In the genomic region with DNA sequence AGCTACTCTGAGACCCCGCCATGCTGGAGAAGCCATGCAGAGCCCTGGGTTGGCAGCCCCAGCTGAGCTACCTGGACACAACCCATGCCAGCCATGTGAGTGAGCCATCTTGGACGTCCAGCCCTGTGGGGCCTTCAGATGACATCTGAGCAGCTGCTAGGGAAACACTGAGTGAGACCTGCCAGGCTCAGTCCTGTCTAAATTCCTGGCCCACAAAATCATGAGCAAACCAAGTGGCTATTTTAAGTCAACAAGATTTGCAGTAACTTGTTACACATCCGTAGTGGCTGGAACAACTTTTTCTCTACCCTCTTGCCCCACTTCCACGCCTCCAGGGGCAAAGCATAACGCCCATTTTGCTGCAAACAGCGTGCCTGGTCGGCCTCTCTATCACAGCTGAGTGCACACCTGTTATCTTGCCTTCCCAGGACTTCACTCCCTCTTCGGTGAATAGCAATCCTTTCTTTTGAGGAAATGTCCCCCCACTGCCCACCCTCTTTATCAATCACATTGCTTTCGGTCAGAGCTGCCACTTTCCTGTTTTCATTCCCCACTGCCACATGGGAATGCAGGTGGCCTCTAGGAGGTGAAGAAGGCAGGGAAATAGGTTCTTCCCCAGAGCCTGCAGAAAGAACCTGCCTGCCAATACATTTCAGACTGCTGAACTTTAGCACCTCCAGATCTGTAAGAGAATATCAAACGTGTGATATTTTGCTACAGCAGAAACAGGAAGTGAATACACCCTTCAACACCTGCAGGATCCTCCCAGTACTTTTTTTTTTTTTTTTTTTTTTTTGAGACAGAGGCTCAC, we compare ENCODE assay signal across 11 cellular contexts. TPM values are rescaled to one million over a fixed set of nuclear protein-coding genes. Genes with fewer than 3 reads are reported as not detected.
A peak's percentile ranks its signal among the peaks of the same experiment; 100 is the strongest.
DNase-seq lines count a peak whose midpoint lies in the region; ATAC-seq and TF ChIP-seq lines count a peak whose summit lies in the region.
"Had no signal": no experiment of that assay in that cellular context is flagged by ENCODE, and none has a peak within 500 bp of the region (broad histone marks: within the 10 kb centered on the region; RNA-seq: fewer than 3 reads in every experiment).

No MANE protein-coding gene starts in this region.

- H3K9ac ChIP-seq in BLaER1 = no peak overlapping the region

- no peak for TF ChIP-seq POLR2A in Peyer's patch (IDR thresholded peaks at IDR 0.05)

- ATAC-seq in GM19023 (IDR thresholded peaks at IDR 0.05; ENCODE audit: unreplicated experiment) (peak; percentile 42), heart right ventricle (peak in 6 of 8 donors; percentile 55 to 81 (median 72))

- H3K36me3 ChIP-seq in BLaER1 = no peaks in the 10 kb centered on the region
- H3K36me3 ChIP-seq in Peyer's patch = no peaks in the 10 kb centered on the region
- H3K36me3 ChIP-seq in heart right ventricle = no peaks in the 10 kb centered on the region

- H3K4me3 ChIP-seq in BLaER1 = no peak overlapping the region
- peak overlapping the region in 1 of 4 donors; percentile 6 for H3K4me3 ChIP-seq in Peyer's patch
- no peak overlapping the region for H3K4me3 ChIP-seq in heart right ventricle

- peak; percentile 55 to 57 (median 56) for DNase-seq in Peyer's patch
- DNase-seq in heart right ventricle = no peak
- no peak for DNase-seq in epidermal melanocyte (ENCODE audit: insufficient read length, low spot score)
- no peak for DNase-seq in putamen (ENCODE audit: low spot score)
- DNase-seq in islet precursor cell = no peak
- no peak for DNase-seq in NCI-H1048 (lab: John Stamatoyannopoulos, UW)
- DNase-seq: HCEC 1CT had no signal

- WGBS in heart right ventricle, 2 donors = 44 to 56% methylated on average over 10 of the region's 10 CpGs

- intact Hi-C loops in heart right ventricle (cut with DNase I) = loop anchor here in 2 of 10 donors (10.0 kb wide), 2 partner anchors 193 to 1193 kb away; a partner anchor contains a TSS

- TF ChIP-seq CTCF in Peyer's patch (IDR thresholded peaks at IDR 0.05) (peak in 3 of 6 experiments; percentile 21 to 23 (median 22)), heart right ventricle (IDR thresholded peaks at IDR 0.05) (no peak)

- no peaks in the 10 kb centered on the region for H3K27me3 ChIP-seq in BLaER1
- H3K27me3 ChIP-seq in Peyer's patch = no peaks in the 10 kb centered on the region
- no peaks in the 10 kb centered on the region for H3K27me3 ChIP-seq in heart right ventricle

- no peaks in the 10 kb centered on the region for H4K20me1 ChIP-seq in BLaER1

- H3K27ac ChIP-seq in BLaER1 = no peak overlapping the region
- peak overlapping the region; percentile 74 to 87 (median 81) for H3K27ac ChIP-seq in Peyer's patch
- H3K27ac ChIP-seq in heart right ventricle = peak overlapping the region in 7 of 10 donors; percentile 8 to 75 (median 38)

- H3K4me1 ChIP-seq in BLaER1 = peaks cover 42% of the 10 kb centered on the region
- peaks cover 0 to 12% (median 8%) of the 10 kb centered on the region in 4 donors for H3K4me1 ChIP-seq in Peyer's patch
- peaks cover 0 to 19% (median 6%) of the 10 kb centered on the region in 9 donors for H3K4me1 ChIP-seq in heart right ventricle

- no peaks in the 10 kb centered on the region for H3K9me3 ChIP-seq in BLaER1
- H3K9me3 ChIP-seq in Peyer's patch = no peaks in the 10 kb centered on the region
- H3K9me3 ChIP-seq in heart right ventricle = no peaks in the 10 kb centered on the region

- H3K4me2 ChIP-seq in BLaER1 = peak overlapping the region; percentile 66

RNA-seq across cellular contexts. Expression of a gene that starts 7.4 kb away (rescaled TPM):
- total RNA-seq in Peyer's patch (10 to 100 TPM in 1 of 4 donors, 1 to 10 TPM in 1, under 1 TPM in 1, not detected in 1; 0.35 to 16.5 (median 1.5) TPM), heart right ventricle (1 to 10 TPM in 2 of 10 donors, under 1 TPM in 8; 0.11 to 9.7 (median 0.73) TPM)
- polyA plus RNA-seq in heart right ventricle = 1 to 10 TPM in 1 of 2 donors, under 1 TPM in 1; 0.15 to 1.0 TPM
- total RNA-seq: astrocyte, M059J had no signal

RNA-seq across cellular contexts. Expression of a gene that starts 40.0 kb away (rescaled TPM):
- total RNA-seq in Peyer's patch (10 to 100 TPM; 20.5 to 85.0 (median 33.1) TPM), heart right ventricle (10 to 100 TPM; 51.3 to 69.1 (median 57.6) TPM)
- 10 to 100 TPM; 19.5 to 24.3 TPM for polyA plus RNA-seq in heart right ventricle

RNA-seq across cellular contexts. Expression of a gene that starts 50.4 kb away (rescaled TPM):
- total RNA-seq in Peyer's patch = 10 to 100 TPM; 10.2 to 23.9 (median 18.5) TPM
- 1 to 10 TPM; 4.0 to 9.1 (median 6.7) TPM for total RNA-seq in heart right ventricle
- 1 to 10 TPM; 1.4 to 3.6 TPM for polyA plus RNA-seq in heart right ventricle

Comparison
In these comparisons a context has a peak if more than half of its experiments do, and no peak if none do; other contexts are left out.
1. DNase-seq: peak in Peyer's patch (3 of 3); none in heart right ventricle (0 of 2), epidermal melanocyte (single experiment), putamen (single experiment), islet precursor cell (single experiment) and NCI-H1048 (single experiment).